In genomic region chr21:39451332-39452206, GRCh38 we compare ENCODE assay signal across 11 cellular contexts. TPM values are rescaled to one million over a fixed set of nuclear protein-coding genes. Genes with fewer than 3 reads are reported as not detected.
A peak's percentile ranks its signal among the peaks of the same experiment; 100 is the strongest.
DNase-seq lines count a peak whose midpoint lies in the region; ATAC-seq and TF ChIP-seq lines count a peak whose summit lies in the region.
"Had no signal": no experiment of that assay in that cellular context is flagged by ENCODE, and none has a peak within 500 bp of the region (broad histone marks: within the 10 kb centered on the region; RNA-seq: fewer than 3 reads in every experiment).

Gene SH3BGR, plus strand, starts transcription at chr21:39451970. Its CDS starts 127 bp downstream, at chr21:39452097.

- no peak within 1 kb of the TSS for H2AFZ ChIP-seq in IMR-90 (replicated peaks; ENCODE audit: low read length, poor library complexity)
- peak within 1 kb of the TSS; percentile 79 for H2AFZ ChIP-seq in mammary epithelial cell (ENCODE audit: low read depth, low read length)

- H2AK9ac ChIP-seq in IMR-90 (replicated peaks; ENCODE audit: low read depth, low read length, poor library complexity), result no peak within 1 kb of the TSS

- H3K4me3 ChIP-seq in IMR-90 (ENCODE audit: insufficient read depth, low read depth, low read length) (no peak within 1 kb of the TSS), mammary epithelial cell (replicated peaks in 1 of 3; ENCODE audit: insufficient read depth in 1 of 3, low read depth in 2 of 3, low read length in 3 of 3) (peak within 1 kb of the TSS; percentile 11 to 37 (median 25)), iPS-18a (ENCODE audit: low read length) (peak within 1 kb of the TSS; percentile 29), retinal pigment epithelial cell (ENCODE audit: low read length) (peak within 1 kb of the TSS; percentile 19)
- H3K4me3 ChIP-seq: uterus had no signal

- H4K20me1 ChIP-seq in IMR-90 (ENCODE audit: insufficient read depth, low read length), result no peaks in the 10 kb centered on the region
- no peaks in the 10 kb centered on the region for H4K20me1 ChIP-seq in mammary epithelial cell (ENCODE audit: insufficient read depth, low read length)

- DNase-seq in IMR-90, result no peak
- peak; percentile 37 for DNase-seq in mammary epithelial cell
- DNase-seq in retinal pigment epithelial cell (ENCODE audit: low read depth), result no peak
- DNase-seq in RPMI8226, result no peak
- no peak for DNase-seq in activated naive CD4-positive, alpha-beta T cell treated with Interleukin-2 at 50 U/mL for 16 hours
- DNase-seq: activated T-cell treated with anti-CD3 and anti-CD28 coated beads, Interleukin-2, amount 50 U/mL, for 4 hours; NK-92 treated with Interleukin-12 subunit alpha and Interleukin-12 subunit beta, amount 100 ng/mL, for 24 hours had no signal

- no peaks in the 10 kb centered on the region for H3K79me2 ChIP-seq in mammary epithelial cell (ENCODE audit: insufficient read depth, low read length)

- H4K8ac ChIP-seq in IMR-90 (ENCODE audit: low read depth in 2 of 2, low read length in 2 of 2), result no peak within 1 kb of the TSS

- no peaks in the 10 kb centered on the region; the same call in none of the 2 replicates for H3K4me1 ChIP-seq in IMR-90 (ENCODE audit: control insufficient read depth, insufficient read depth, low read length)
- peaks cover 11% of the 10 kb centered on the region for H3K4me1 ChIP-seq in mammary epithelial cell (ENCODE audit: insufficient read depth, low read length)
- H3K4me1 ChIP-seq in iPS-18a (ENCODE audit: control insufficient read depth, low read depth, low read length), result peaks cover 9% of the 10 kb centered on the region
- H3K4me1 ChIP-seq: uterus had no signal

- H2BK15ac ChIP-seq in IMR-90 (ENCODE audit: low read depth, low read length), result no peak within 1 kb of the TSS

- H3K9ac ChIP-seq in IMR-90 (ENCODE audit: low read depth, low read length) (no peak within 1 kb of the TSS), mammary epithelial cell (ENCODE audit: insufficient read depth, low read length) (no peak within 1 kb of the TSS), iPS-18a (ENCODE audit: low read length) (no peak within 1 kb of the TSS)

- H2BK5ac ChIP-seq in IMR-90 (ENCODE audit: low read depth, low read length, poor library complexity, severe bottlenecking), result no peak within 1 kb of the TSS

- no peak within 1 kb of the TSS for H3K14ac ChIP-seq in IMR-90 (replicated peaks; ENCODE audit: low read depth, low read length)

- H3K9me1 ChIP-seq in IMR-90 (ENCODE audit: insufficient read depth, low read length), result 0 out of 2 replicates have a peak, but pooled peaks cover 3% of the 10 kb centered on the region

- WGBS in IMR-90 (ENCODE audit: extremely low coverage in 2 of 2, insufficient read length in 1 of 2), 2 experiments, result no CpG with 5 or more reads among the region's 15 CpGs
- 17% methylated on average over 15 of the region's 15 CpGs for WGBS in mammary epithelial cell (ENCODE audit: low coverage, missing lambda C conversion rate)

- BruUV-seq in IMR-90 (replicated peaks; lab: Mats Ljungman, UMichigan) (no TSS peak), mammary epithelial cell (replicated peaks; lab: Mats Ljungman, UMichigan) (no TSS peak)

- H3K27ac ChIP-seq in IMR-90 (ENCODE audit: insufficient read depth, low read length) (no peak within 1 kb of the TSS), mammary epithelial cell (ENCODE audit: insufficient read depth, low read depth, low read length) (no peak within 1 kb of the TSS), iPS-18a (ENCODE audit: low read length) (no peak within 1 kb of the TSS)

- no peak within 1 kb of the TSS for H3K4me2 ChIP-seq in IMR-90 (ENCODE audit: low read depth, low read length)
- H3K4me2 ChIP-seq in mammary epithelial cell (ENCODE audit: insufficient read depth, low read depth, low read length), result peak within 1 kb of the TSS; percentile 69

- in situ Hi-C loops in IMR-90 (cut with MboI; ENCODE audit: low sequenced_read_pairs), result no loop called here
- in situ Hi-C loops in mammary epithelial cell (cut with MboI; ENCODE audit: low sequenced_read_pairs in 2 of 2), result no loop called here

- POLR2A ChIA-PET in IMR-90 (lab: Charles Lee; ENCODE audit: unreplicated experiment), result no interaction called here

- no peak within 1 kb of the TSS for H2AK5ac ChIP-seq in IMR-90 (ENCODE audit: low read depth, low read length)

- H4K5ac ChIP-seq in IMR-90 (ENCODE audit: low read depth, low read length), result no peak within 1 kb of the TSS

- dilution Hi-C loops in IMR-90 (cut with HindIII; ENCODE audit: low sequenced_read_pairs, unreplicated experiment), result no loop called here
- dilution Hi-C loops in mammary epithelial cell (cut with HindIII; ENCODE audit: low sequenced_read_pairs), result no loop called here

- no peak within 1 kb of the TSS for H3K18ac ChIP-seq in IMR-90 (ENCODE audit: low read depth, low read length)

- H3K4ac ChIP-seq in IMR-90 (ENCODE audit: low read depth, low read length), result no peak within 1 kb of the TSS

- no peak within 1 kb of the TSS for H3K23ac ChIP-seq in IMR-90 (ENCODE audit: low read depth, low read length)

- no peak within 1 kb of the TSS for H2BK20ac ChIP-seq in IMR-90 (ENCODE audit: low read depth, low read length)

- no peak within 1 kb of the TSS for H2BK120ac ChIP-seq in IMR-90 (ENCODE audit: low read depth, low read length)

- H3K27me3 ChIP-seq in IMR-90 (ENCODE audit: control insufficient read depth, insufficient read depth, low read length), result peaks cover 2% of the 10 kb centered on the region
- H3K27me3 ChIP-seq in mammary epithelial cell (ENCODE audit: insufficient read depth, low read length), result no peaks in the 10 kb centered on the region
- H3K27me3 ChIP-seq in iPS-18a (ENCODE audit: control insufficient read depth, insufficient read depth, low read length), result no peaks in the 10 kb centered on the region
- H3K27me3 ChIP-seq: uterus had no signal

- intact Hi-C loops in IMR-90 (cut with micrococcal nuclease) (no loop called here), mammary epithelial cell (cut with micrococcal nuclease) (no loop called here)

- no peaks in the 10 kb centered on the region for H3K36me3 ChIP-seq in IMR-90 (ENCODE audit: control insufficient read depth, insufficient read depth, low read length)
- H3K36me3 ChIP-seq in mammary epithelial cell (ENCODE audit: insufficient read depth, low read length), result no peaks in the 10 kb centered on the region
- H3K36me3 ChIP-seq in iPS-18a (ENCODE audit: control insufficient read depth, low read depth, low read length), result no peaks in the 10 kb centered on the region
- H3K36me3 ChIP-seq: uterus had no signal

- TF ChIP-seq CTCF in IMR-90 (conservative IDR thresholded peaks at IDR 0.05; ENCODE audit: low read depth, low read length) (no peak), mammary epithelial cell (conservative IDR thresholded peaks at IDR 0.05 in 1 of 2, IDR thresholded peaks at IDR 0.05 in 1 of 2; ENCODE audit: extremely low read depth in 1 of 2, insufficient read depth in 1 of 2, low read depth in 1 of 2, low read length in 2 of 2) (no peak), retinal pigment epithelial cell (conservative IDR thresholded peaks at IDR 0.05; ENCODE audit: low read depth, low read length) (no peak)

- H3K79me1 ChIP-seq in IMR-90 (ENCODE audit: low read depth in 1 of 2, low read length in 2 of 2), result no peaks in the 10 kb centered on the region

- H3K56ac ChIP-seq in IMR-90 (ENCODE audit: extremely low read depth, insufficient read depth, low read length), result no peak within 1 kb of the TSS

- CTCF ChIA-PET in IMR-90 (lab: Yijun Ruan, JAX) (interaction anchor here (0.5 to 0.6 kb wide), 2 partner anchors 32 to 206 kb away, joined by 3 read pairs; no protein-coding TSS in a partner anchor), mammary epithelial cell (lab: Charles Lee; ENCODE audit: low non-redundant PET) (no interaction called here)

- TF ChIP-seq POLR2A in IMR-90 (IDR thresholded peaks at IDR 0.05; ENCODE audit: low read depth, low read length), result no peak

- TF ChIP-seq RAD21 in IMR-90 (IDR thresholded peaks at IDR 0.05; ENCODE audit: low read length), result no peak

- ATAC-seq in IMR-90 (ENCODE audit: low read depth) (peak; percentile 35), GM21723 (IDR thresholded peaks at IDR 0.05; ENCODE audit: unreplicated experiment) (no peak), GM19467 (IDR thresholded peaks at IDR 0.05; ENCODE audit: unreplicated experiment) (no peak)
- ATAC-seq: activated T-cell treated with anti-CD3 and anti-CD28 coated beads, Interleukin-2, amount 50 U/mL, for 4 hours had no signal

- H3K9me3 ChIP-seq in IMR-90 (ENCODE audit: control insufficient read depth, insufficient read depth, low read length) (no peaks in the 10 kb centered on the region), mammary epithelial cell (replicated peaks; ENCODE audit: insufficient read depth, low read length) (no peaks in the 10 kb centered on the region), iPS-18a (ENCODE audit: control insufficient read depth, low read depth, low read length) (no peaks in the 10 kb centered on the region)
- H3K9me3 ChIP-seq: uterus had no signal

- no peak within 1 kb of the TSS for H4K91ac ChIP-seq in IMR-90 (ENCODE audit: insufficient read depth, low read depth, low read length)

TF ChIP-seq in IMR-90, 13 proteins besides CTCF, POLR2A, EP300 and RAD21:
- TF ChIP-seq USF2 (IDR thresholded peaks at IDR 0.05; ENCODE audit: low read depth, low read length) (no peak), ELK1 (IDR thresholded peaks at IDR 0.05; ENCODE audit: borderline replicate concordance, low read depth, low read length) (no peak)

RNA-seq across cellular contexts. Expression of gene SH3BGR, which starts in this region (rescaled TPM):
- total RNA-seq in IMR-90 (2012; rRNA removed), result 1.1 and 1.6 TPM in 2 replicates
- polyA plus RNA-seq in IMR-90 (2012; rRNA removed), result 2.0 and 5.9 TPM in 2 replicates
- 0.27 and 0.37 TPM in 2 replicates for polyA plus RNA-seq in IMR-90 (2012; cell fraction: cytosol; rRNA removed)
- polyA plus RNA-seq in IMR-90 (2012; cell fraction: nucleus; rRNA removed; ENCODE audit: low replicate concordance), result 0.23 and 0.91 TPM in 2 replicates
- total RNA-seq in mammary epithelial cell, result 1 to 10 TPM; 4.2 to 5.0 TPM
- polyA plus RNA-seq in mammary epithelial cell, result 0.66 TPM
- not detected for polyA minus RNA-seq in mammary epithelial cell
